ENCODE assay signal across 8 cellular contexts in genomic region chrX:14029425-14030247, GRCh38. TPM values are rescaled to one million over a fixed set of nuclear protein-coding genes. Genes with fewer than 3 reads are reported as not detected.
A peak's percentile ranks its signal among the peaks of the same experiment; 100 is the strongest.
DNase-seq lines count a peak whose midpoint lies in the region; ATAC-seq and TF ChIP-seq lines count a peak whose summit lies in the region.

Gene GEMIN8, minus strand, starts transcription at chrX:14029892. Its CDS starts 8,414 bp downstream, at chrX:14021478.

- TF ChIP-seq POLR2A in esophagus squamous epithelium (IDR thresholded peaks at IDR 0.05): peak in 2 of 4 donors; percentile 72 to 74

- DNase-seq in DMS114 treated with DMSO at 0.1 percent for 48 hours (lab: John Stamatoyannopoulos, UW; ENCODE audit: unreplicated experiment) (peak; percentile 50), esophagus squamous epithelium (lab: John Stamatoyannopoulos, UW) (peak; percentile 32), myocyte (ENCODE audit: low read depth) (peak; percentile 88)
- peak; percentile 86 to 91 for DNase-seq in activated T-cell treated with anti-CD3 and anti-CD28 coated beads, Interleukin-2, amount 50 U/mL, for 48 hours
- DNase-seq in stimulated activated CD8-positive, alpha-beta memory T cell treated with anti-CD3 and anti-CD28 coated beads, Interleukin-7, amount 100 ng/mL, for 48 hours (ENCODE audit: extremely low read depth in 1 of 2, low read depth in 1 of 2): peak; percentile 73 to 78

- H3K4me3 ChIP-seq in esophagus squamous epithelium: peak within 1 kb of the TSS; percentile 56 to 77 (median 68)

- 0 to 8% methylated on average over 16 to 27 of the region's 71 CpGs for WGBS in esophagus squamous epithelium, 2 donors

- ATAC-seq in GM21529 (IDR thresholded peaks at IDR 0.05; ENCODE audit: unreplicated experiment): peak; percentile 79

- H3K27ac ChIP-seq in esophagus squamous epithelium: peak within 1 kb of the TSS; percentile 78 to 91 (median 86)

- no peak for TF ChIP-seq EP300 in Ishikawa (IDR thresholded peaks at IDR 0.05; ENCODE audit: borderline replicate concordance)

- no peaks in the 10 kb centered on the region for H3K27me3 ChIP-seq in esophagus squamous epithelium

- TF ChIP-seq RAD21 in Ishikawa (IDR thresholded peaks at IDR 0.05; ENCODE audit: low read depth): no peak

- H3K4me1 ChIP-seq in esophagus squamous epithelium: peaks cover 0 to 44% (median 3%) of the 10 kb centered on the region in 3 donors

- H3K9me3 ChIP-seq in esophagus squamous epithelium: no peaks in the 10 kb centered on the region

- intact Hi-C loops in esophagus squamous epithelium (cut with DNase I): loop anchor here (5.0 to 10.0 kb wide), 3 partner anchors 275 to 527 kb away; no protein-coding TSS in a partner anchor

- TF ChIP-seq CTCF in esophagus squamous epithelium (IDR thresholded peaks at IDR 0.05): no peak

- no peaks in the 10 kb centered on the region for H3K36me3 ChIP-seq in esophagus squamous epithelium

TF ChIP-seq in Ishikawa, 13 proteins besides CTCF, POLR2A, EP300 and RAD21:
- TF ChIP-seq TEAD4 (IDR thresholded peaks at IDR 0.05) (no peak), YY1 (IDR thresholded peaks at IDR 0.05; ENCODE audit: low read depth) (peak; percentile 24; the same call in 1 of the 2 replicates), TAF1 (IDR thresholded peaks at IDR 0.05; ENCODE audit: low read depth) (peak; percentile 55), MAX (IDR thresholded peaks at IDR 0.05) (peak; percentile 86), CREB1 (IDR thresholded peaks at IDR 0.05; ENCODE audit: low read depth) (peak; percentile 77), EGR1 (IDR thresholded peaks at IDR 0.05) (0 out of 2 replicates have a peak, but pooled peaks have one; percentile 4), USF1 (IDR thresholded peaks at IDR 0.05) (peak; percentile 90), TCF12 (IDR thresholded peaks at IDR 0.05; ENCODE audit: low read depth) (peak; percentile 41; the same call in 1 of the 2 replicates), ZBTB7A (IDR thresholded peaks at IDR 0.05; ENCODE audit: low read depth) (no peak), FOXM1 (IDR thresholded peaks at IDR 0.05; ENCODE audit: borderline replicate concordance, low read depth) (no peak)

TF ChIP-seq in PFSK-1, 5 proteins besides CTCF, POLR2A, EP300 and RAD21:
- TF ChIP-seq POLR2AphosphoS5 (IDR thresholded peaks at IDR 0.05; ENCODE audit: low read depth, low read length): peak; percentile 55; the same call in 1 of the 2 replicates
- TF ChIP-seq FOXP2 (optimal IDR thresholded peaks at IDR 0.05; ENCODE audit: borderline replicate concordance, extremely low read depth, extremely low read length, insufficient read depth): peak; percentile 96
- no peak for TF ChIP-seq REST (IDR thresholded peaks at IDR 0.05; ENCODE audit: insufficient read depth in 1 of 2, low read depth in 2 of 2, low read length in 2 of 2)
- TF ChIP-seq TAF1 (IDR thresholded peaks at IDR 0.05; ENCODE audit: borderline replicate concordance, insufficient read depth, low read length): peak; percentile 45; the same call in 1 of the 2 replicates
- TF ChIP-seq SIN3A (IDR thresholded peaks at IDR 0.05; ENCODE audit: borderline replicate concordance, insufficient read depth, low read length): 0 out of 2 replicates have a peak, but pooled peaks have one; percentile 30
TF ChIP-seq in PFSK-1: peak in this region for 4.

RNA-seq across cellular contexts. Expression of gene GEMIN8, which starts in this region (rescaled TPM):
- polyA plus RNA-seq in PFSK-1 (2012; ENCODE audit: insufficient read length, low read depth): 26.6 TPM
- total RNA-seq in esophagus squamous epithelium (10 to 100 TPM; 12.2 to 20.8 (median 15.7) TPM), myocyte (14.2 and 18.4 TPM in 2 replicates)
- 15.5 TPM for polyA plus RNA-seq in myocyte (2012)

Comparison
In these comparisons a context has a peak if more than half of its experiments do, and no peak if none do; other contexts are left out.
1. Peak in every context shown above with its lines: DNase-seq, ATAC-seq, H3K4me3 ChIP-seq and H3K27ac ChIP-seq.
2. DNase-seq: peak in every context shown above with its lines; median percentile 88 in activated T-cell treated with anti-CD3 and anti-CD28 coated beads, Interleukin-2, amount 50 U/mL, for 48 hours; 88 in myocyte; 76 in stimulated activated CD8-positive, alpha-beta memory T cell treated with anti-CD3 and anti-CD28 coated beads, Interleukin-7, amount 100 ng/mL, for 48 hours; 50 in DMS114 treated with DMSO at 0.1 percent for 48 hours; 32 in esophagus squamous epithelium.